Comparison of ENCODE assay signal across 8 cellular contexts in genomic region chr4:176319237-176319703, GRCh38. TPM values are rescaled to one million over a fixed set of nuclear protein-coding genes. Genes with fewer than 3 reads are reported as not detected.
DNase-seq lines count a peak whose midpoint lies in the region; ATAC-seq and TF ChIP-seq lines count a peak whose summit lies in the region.

No MANE protein-coding gene starts in this region.

- WGBS in hepatocyte (ENCODE audit: low lambda C conversion rate, missing lambda C conversion rate) = 2% methylated on average over 11 of the region's 11 CpGs
- WGBS in spleen, 5 donors = 0 to 1% (median 0%) methylated on average over 11 of the region's 11 CpGs

- H3K9me3 ChIP-seq in HUES48 (ENCODE audit: control insufficient read depth, insufficient read depth, low read length) (no peaks in the 10 kb centered on the region), hepatocyte (ENCODE audit: low read depth) (no peaks in the 10 kb centered on the region), spleen (no peaks in the 10 kb centered on the region)

- peak overlapping the region; percentile 92 for H2AFZ ChIP-seq in hepatocyte

- H3K27me3 Mint-ChIP-seq in activated CD4-positive, alpha-beta memory T cell treated with anti-CD3 and anti-CD28 coated beads, Interleukin-2, amount 10 ng/mL, durations not matched to agents 7 days and 5 days = no peaks in the 10 kb centered on the region

- H3K36me3 Mint-ChIP-seq in activated CD4-positive, alpha-beta memory T cell treated with anti-CD3 and anti-CD28 coated beads, Interleukin-2, amount 10 ng/mL, durations not matched to agents 7 days and 5 days (ENCODE audit: low read depth) = peaks cover 32% of the 10 kb centered on the region

- no peaks in the 10 kb centered on the region for H4K20me1 ChIP-seq in hepatocyte (ENCODE audit: insufficient read depth, poor library complexity, severe bottlenecking)

- H3K9me3 Mint-ChIP-seq in activated CD4-positive, alpha-beta memory T cell treated with anti-CD3 and anti-CD28 coated beads, Interleukin-2, amount 10 ng/mL, durations not matched to agents 7 days and 5 days = no peaks in the 10 kb centered on the region

- no peaks in the 10 kb centered on the region for H3K9me2 ChIP-seq in hepatocyte (replicated peaks; ENCODE audit: insufficient read depth)

- H3K4me1 Mint-ChIP-seq in activated CD4-positive, alpha-beta memory T cell treated with anti-CD3 and anti-CD28 coated beads, Interleukin-2, amount 10 ng/mL, durations not matched to agents 7 days and 5 days = peaks cover 37% of the 10 kb centered on the region

- H3K4me1 ChIP-seq in HUES48 (ENCODE audit: control insufficient read depth, insufficient read depth, low read length) (peaks cover 19% of the 10 kb centered on the region), hepatocyte (ENCODE audit: insufficient read depth) (peaks cover 10% of the 10 kb centered on the region), spleen (peaks cover 9 to 62% (median 45%) of the 10 kb centered on the region in 6 donors)

- no peak for ATAC-seq in GM21717 (IDR thresholded peaks at IDR 0.05; ENCODE audit: unreplicated experiment)

- H3K36me3 ChIP-seq in HUES48 (ENCODE audit: control insufficient read depth, insufficient read depth, low read length) (no peaks in the 10 kb centered on the region), hepatocyte (replicated peaks; ENCODE audit: insufficient read depth, low read depth) (no peaks in the 10 kb centered on the region), spleen (no peaks in the 10 kb centered on the region)

- intact Hi-C loops in spleen (cut with DNase I; ENCODE audit: low total_unique reads) = loop anchor here (10.0 kb wide), 1 partner anchor 124 kb away; the partner anchor contains the start of gene SPATA4

- H3K27ac ChIP-seq in HUES48 (ENCODE audit: low read depth, low read length) (peak overlapping the region; percentile 95), hepatocyte (peak overlapping the region; percentile 80), spleen (peak overlapping the region; percentile 93 to 100 (median 98))

- CTCF ChIA-PET in activated CD4-positive, alpha-beta memory T cell treated with anti-CD3 and anti-CD28 coated beads, Interleukin-2, amount 10 ng/mL, durations not matched to agents 7 days and 5 days (lab: Charles Lee) = no interaction called here

- H3K27me3 ChIP-seq in HUES48 (ENCODE audit: control insufficient read depth, insufficient read depth, low read length) (no peaks in the 10 kb centered on the region), hepatocyte (no peaks in the 10 kb centered on the region), spleen (replicated peaks in 1 of 7) (no peaks in the 10 kb centered on the region)

- peak overlapping the region; percentile 80 for H3K4me2 ChIP-seq in hepatocyte

- H3K79me2 ChIP-seq in hepatocyte = peaks cover 37% of the 10 kb centered on the region

- H3K4me3 ChIP-seq in HUES48 (ENCODE audit: low read depth, low read length) (peak overlapping the region; percentile 93), hepatocyte (peak overlapping the region; percentile 67), spleen (peak overlapping the region; percentile 72 to 99 (median 94))

- DNase-seq in activated CD4-positive, alpha-beta memory T cell treated with anti-CD3 and anti-CD28 coated beads, Interleukin-2, amount 10 ng/mL, durations not matched to agents 7 days and 5 days = no peak
- DNase-seq in hepatocyte (ENCODE audit: low spot score) = no peak
- no peak for DNase-seq in spleen
- no peak for DNase-seq in G401 (ENCODE audit: low spot score)
- no peak for DNase-seq in stimulated activated CD4-positive, alpha-beta T cell treated with anti-CD3 and anti-CD28 coated beads, Interleukin-2, amount 100 ng/mL, for 48 hours
- no peak for DNase-seq in ecto neural progenitor cell (ENCODE audit: low spot score)

- peak overlapping the region; percentile 81 for H3K9ac ChIP-seq in HUES48 (ENCODE audit: low read depth, low read length)

- no peak for TF ChIP-seq POLR2A in spleen (IDR thresholded peaks at IDR 0.05)

- TF ChIP-seq CTCF in hepatocyte (IDR thresholded peaks at IDR 0.05; ENCODE audit: poor library complexity) (no peak), spleen (IDR thresholded peaks at IDR 0.05 in 8 of 11, conservative IDR thresholded peaks at IDR 0.05 in 3 of 11) (no peak)

- H3K27ac Mint-ChIP-seq in activated CD4-positive, alpha-beta memory T cell treated with anti-CD3 and anti-CD28 coated beads, Interleukin-2, amount 10 ng/mL, durations not matched to agents 7 days and 5 days = peak overlapping the region; percentile 88

- in situ Hi-C loops in G401 (cut with HindIII; ENCODE audit: low sequenced_read_pairs) = no loop called here

- peak overlapping the region; percentile 88 for H3K4me3 Mint-ChIP-seq in activated CD4-positive, alpha-beta memory T cell treated with anti-CD3 and anti-CD28 coated beads, Interleukin-2, amount 10 ng/mL, durations not matched to agents 7 days and 5 days

- POLR2A ChIA-PET in activated CD4-positive, alpha-beta memory T cell treated with anti-CD3 and anti-CD28 coated beads, Interleukin-2, amount 10 ng/mL, durations not matched to agents 7 days and 5 days (lab: Charles Lee) = interaction anchor here (0.6 to 0.7 kb wide), 2 partner anchors 11 to 13 kb away, joined by 3 read pairs; no protein-coding TSS in a partner anchor

RNA-seq across cellular contexts. Expression of gene SPCS3, which starts 0.5 kb away (rescaled TPM):
- total RNA-seq in activated CD4-positive, alpha-beta memory T cell treated with anti-CD3 and anti-CD28 coated beads, Interleukin-2, amount 10 ng/mL, durations not matched to agents 7 days and 5 days = 100 to 1,000 TPM; 215 to 233 TPM
- total RNA-seq in hepatocyte = 123 and 148 TPM in 2 replicates
- polyA plus RNA-seq in hepatocyte = 102 and 104 TPM in 2 replicates
- 100 to 1,000 TPM; 117 to 164 (median 144) TPM for total RNA-seq in spleen
- polyA plus RNA-seq in spleen = 10 to 100 TPM; 20.6 to 35.8 (median 28.7) TPM
- total RNA-seq in G401 (2014; rRNA removed; shearing (Covaris generic)) = 48.9 and 79.5 TPM in 2 replicates

RNA-seq across cellular contexts. Expression of gene ASB5, which starts 50.2 kb away (rescaled TPM):
- total RNA-seq in activated CD4-positive, alpha-beta memory T cell treated with anti-CD3 and anti-CD28 coated beads, Interleukin-2, amount 10 ng/mL, durations not matched to agents 7 days and 5 days = not detected
- total RNA-seq in hepatocyte (0.10 TPM in 1 of 2 replicates, not detected in the other), spleen (not detected)
- polyA plus RNA-seq in hepatocyte (0.30 TPM in 1 of 2 replicates, not detected in the other), spleen (under 1 TPM in 2 of 3 donors, not detected in 1; 0.06 to 0.50 TPM)
- not detected in 2 replicates for total RNA-seq in G401 (2014; rRNA removed; shearing (Covaris generic))
